ENCODE assay signal across 21 cellular contexts in genomic region chr3:88668180-88668579, GRCh38.
"Had no signal": no experiment of that assay in that cellular context is flagged by ENCODE, and none has a peak within 500 bp of the region (broad histone marks: within the 10 kb centered on the region; RNA-seq: fewer than 3 reads in every experiment).

No MANE protein-coding gene starts in this region.

- H3K27ac ChIP-seq: RWPE1 had no signal

- DNase-seq: KBM-7, MV-4-11, NCI-H1048, NCI-H1105 treated with DMSO at 0.1 percent for 48 hours, NCI-H1417 treated with DMSO at 0.1 percent for 48 hours, NCI-H146, NCI-H1694 treated with DMSO at 0.1 percent for 48 hours, NCI-H2029, NCI-H2081 treated with DMSO at 0.1 percent for 48 hours, NCI-H2171, NCI-H226, NCI-H446, NCI-H510A, NCI-H524 treated with DMSO at 0.1 percent for 48 hours, NCI-H69, NCI-H774, PC-3, SHP77 had no signal

- ATAC-seq: Panc1, PC-3, SK-N-SH treated with all-trans-retinoic acid at 6 μM for 48 hours had no signal
